Comparison of ENCODE assay signal across 9 cellular contexts in the genomic region with DNA sequence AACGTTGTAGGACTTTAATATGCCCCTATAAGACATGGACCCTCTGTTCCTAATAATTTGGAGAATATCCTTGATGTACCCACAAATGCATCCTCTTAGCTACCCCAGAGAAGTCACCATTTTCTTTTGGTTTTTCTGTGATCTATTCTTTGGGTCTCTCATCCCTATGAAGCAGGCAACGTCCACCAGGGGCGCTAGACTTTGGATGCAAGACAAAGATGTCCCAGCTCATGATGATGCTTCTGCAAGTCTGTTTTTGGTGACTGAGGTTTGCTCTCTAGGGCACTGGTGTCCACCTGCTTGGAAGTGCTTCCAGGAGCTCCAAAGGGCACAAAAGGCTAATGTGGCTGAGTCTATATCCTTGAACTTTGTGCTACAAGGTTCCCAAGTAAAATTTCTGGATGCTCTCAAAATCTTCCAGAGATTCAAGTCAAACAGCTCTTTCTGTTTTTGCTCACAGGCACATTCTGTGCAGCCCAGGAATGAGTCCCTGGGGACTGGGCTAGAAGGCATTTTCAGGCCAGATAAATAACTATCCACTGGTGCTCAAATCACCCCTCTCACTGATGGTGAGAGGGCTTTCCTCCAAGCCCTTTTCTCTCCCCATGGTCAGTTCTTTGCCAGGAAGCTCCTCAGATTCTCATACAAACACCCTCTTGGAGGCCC.
DNase-seq lines count a peak whose midpoint lies in the region; ATAC-seq and TF ChIP-seq lines count a peak whose summit lies in the region.
"Had no signal": no experiment of that assay in that cellular context is flagged by ENCODE, and none has a peak within 500 bp of the region (broad histone marks: within the 10 kb centered on the region; RNA-seq: fewer than 3 reads in every experiment).

No MANE protein-coding gene starts in this region.

- H3K79me2 ChIP-seq in OCI-LY3 (ENCODE audit: low read length): no peaks in the 10 kb centered on the region

- H4K20me1 ChIP-seq in OCI-LY3 (ENCODE audit: insufficient read depth, low read length): no peaks in the 10 kb centered on the region

- H3K9ac ChIP-seq in OCI-LY3 (ENCODE audit: low read length): no peak overlapping the region

- H2AFZ ChIP-seq in OCI-LY3 (ENCODE audit: low read depth, low read length): no peak overlapping the region

- no peak overlapping the region for H3K27ac Mint-ChIP-seq in progenitor cell of endocrine pancreas
- H3K27ac Mint-ChIP-seq: activated naive CD4-positive, alpha-beta T cell treated with anti-CD3 and anti-CD28 coated beads, Interleukin-2, amount 50 U/mL, for 72 hours had no signal

- H3K27me3 Mint-ChIP-seq in activated T-cell treated with anti-CD3 and anti-CD28 coated beads, Interleukin-2, amount 50 U/mL, for 4 hours (ENCODE audit: low read depth): peaks cover 2% of the 10 kb centered on the region
- H3K27me3 Mint-ChIP-seq in progenitor cell of endocrine pancreas: no peaks in the 10 kb centered on the region

- H3K4me1 ChIP-seq in OCI-LY3 (ENCODE audit: low read length): no peaks in the 10 kb centered on the region

- H3K4me1 Mint-ChIP-seq in activated T-cell treated with anti-CD3 and anti-CD28 coated beads, Interleukin-2, amount 50 U/mL, for 4 hours (ENCODE audit: low read depth): no peaks in the 10 kb centered on the region
- no peaks in the 10 kb centered on the region for H3K4me1 Mint-ChIP-seq in progenitor cell of endocrine pancreas (ENCODE audit: low read depth)

- H3K27ac ChIP-seq in OCI-LY3 (ENCODE audit: low read length): no peak overlapping the region

- ATAC-seq in activated T-cell treated with anti-CD3 and anti-CD28 coated beads, Interleukin-2, amount 50 U/mL, for 4 hours: no peak
- no peak for ATAC-seq in HG03439 (IDR thresholded peaks at IDR 0.05; ENCODE audit: unreplicated experiment)
- ATAC-seq: activated naive CD4-positive, alpha-beta T cell treated with anti-CD3 and anti-CD28 coated beads, Interleukin-2, amount 50 U/mL, for 72 hours had no signal

- TF ChIP-seq CTCF in OCI-LY3 (IDR thresholded peaks at IDR 0.05; ENCODE audit: low read depth, low read length) (peak; percentile 69), progenitor cell of endocrine pancreas (IDR thresholded peaks at IDR 0.05; ENCODE audit: unreplicated experiment) (peak; percentile 58)

- H3K27me3 ChIP-seq in OCI-LY3 (ENCODE audit: low read depth, low read length): no peaks in the 10 kb centered on the region

- no peak overlapping the region for H3K4me3 Mint-ChIP-seq in activated T-cell treated with anti-CD3 and anti-CD28 coated beads, Interleukin-2, amount 50 U/mL, for 4 hours
- no peak overlapping the region for H3K4me3 Mint-ChIP-seq in progenitor cell of endocrine pancreas (ENCODE audit: low read depth)

- in situ Hi-C loops in G401 (cut with HindIII; ENCODE audit: low sequenced_read_pairs): no loop called here

- H3K36me3 ChIP-seq in OCI-LY3 (replicated peaks; ENCODE audit: low read depth, low read length): no peaks in the 10 kb centered on the region

- H3K4me3 ChIP-seq in OCI-LY3 (ENCODE audit: low read length): no peak overlapping the region

- DNase-seq in activated T-cell treated with anti-CD3 and anti-CD28 coated beads for 4 hours: peak; percentile 12
- no peak for DNase-seq in activated T-cell treated with anti-CD3 and anti-CD28 coated beads, Interleukin-2, amount 50 U/mL, for 4 hours
- peak; percentile 3 for DNase-seq in effector CD4-positive, alpha-beta T cell
- DNase-seq in progenitor cell of endocrine pancreas (ENCODE audit: low spot score, unreplicated experiment): no peak
- DNase-seq in G401 (ENCODE audit: low spot score): no peak
- no peak for DNase-seq in NCI-H146 treated with DMSO at 0.1 percent for 48 hours (lab: John Stamatoyannopoulos, UW; ENCODE audit: unreplicated experiment)

- H3K36me3 Mint-ChIP-seq in activated T-cell treated with anti-CD3 and anti-CD28 coated beads, Interleukin-2, amount 50 U/mL, for 4 hours (ENCODE audit: insufficient read depth): no peaks in the 10 kb centered on the region
- H3K36me3 Mint-ChIP-seq in progenitor cell of endocrine pancreas (ENCODE audit: insufficient read depth): no peaks in the 10 kb centered on the region
- H3K36me3 Mint-ChIP-seq: activated naive CD4-positive, alpha-beta T cell treated with anti-CD3 and anti-CD28 coated beads, Interleukin-2, amount 50 U/mL, for 72 hours had no signal

- no peaks in the 10 kb centered on the region for H3K9me3 ChIP-seq in OCI-LY3 (ENCODE audit: insufficient read depth, low read length)

- H3K9me3 Mint-ChIP-seq in activated T-cell treated with anti-CD3 and anti-CD28 coated beads, Interleukin-2, amount 50 U/mL, for 4 hours: no peaks in the 10 kb centered on the region
- peaks cover 9% of the 10 kb centered on the region for H3K9me3 Mint-ChIP-seq in progenitor cell of endocrine pancreas (ENCODE audit: low read depth)

- no peak overlapping the region for H3K4me2 ChIP-seq in OCI-LY3 (ENCODE audit: low read length)

Comparison
In these comparisons a context has a peak if more than half of its experiments do, and no peak if none do; other contexts are left out.
1. DNase-seq: peak in activated T-cell treated with anti-CD3 and anti-CD28 coated beads for 4 hours (single experiment) and effector CD4-positive, alpha-beta T cell (single experiment); none in activated T-cell treated with anti-CD3 and anti-CD28 coated beads, Interleukin-2, amount 50 U/mL, for 4 hours (single experiment), progenitor cell of endocrine pancreas (single experiment), G401 (single experiment) and NCI-H146 treated with DMSO at 0.1 percent for 48 hours (single experiment).